8 cellular contexts compared by ENCODE assay signal in genomic region chr18:12307871-12308385, GRCh38. TPM values are rescaled to one million over a fixed set of nuclear protein-coding genes. Genes with fewer than 3 reads are reported as not detected.
A peak's percentile ranks its signal among the peaks of the same experiment; 100 is the strongest.
DNase-seq lines count a peak whose midpoint lies in the region; ATAC-seq and TF ChIP-seq lines count a peak whose summit lies in the region.

TUBB6 (plus strand) TSS chr18:12308241; CDS start chr18:12308293, 52 bp downstream.

- H3K36me3 Mint-ChIP-seq in activated T-helper 17 cell treated with anti-CD3 and anti-CD28 coated beads, Interleukin-2, amount 50 U/mL, for 72 hours (ENCODE audit: low read depth) = peaks cover 16% of the 10 kb centered on the region

- H3K27me3 ChIP-seq in HCT116 (ENCODE audit: insufficient read depth, low read length) (no peaks in the 10 kb centered on the region), ovary (no peaks in the 10 kb centered on the region)

- H3K4me3 ChIP-seq in HCT116 (replicated peaks in 1 of 2; ENCODE audit: low read depth in 1 of 2, low read length in 2 of 2) (peak within 1 kb of the TSS; percentile 73 to 91), ovary (peak within 1 kb of the TSS; percentile 90)

- DNase-seq in activated CD8-positive, alpha-beta memory T cell treated with anti-CD3 and anti-CD28 coated beads, Interleukin-2, amount 50 U/mL, for 4 hours = no peak
- DNase-seq in HCT116 (ENCODE audit: low read depth, low spot score) (no peak), NCI-H146 (lab: John Stamatoyannopoulos, UW) (peak; percentile 73), glomerular visceral epithelial cell (ENCODE audit: extremely low spot score) (peak; percentile 87), ovary (peak; percentile 70 to 85 (median 77))
- DNase-seq in activated effector memory CD4-positive, alpha-beta T cell treated with Interleukin-2 at 50 U/mL for 16 hours = no peak

- H3K4me1 ChIP-seq in HCT116 (ENCODE audit: control insufficient read depth in 1 of 2, insufficient read depth in 2 of 2, low read length in 2 of 2) (peaks cover 13 to 19% of the 10 kb centered on the region in 2 experiments), ovary (ENCODE audit: insufficient read depth) (peaks cover 1% of the 10 kb centered on the region)

- intact Hi-C loops in HCT116 (cut with micrococcal nuclease) (no loop called here), ovary (cut with DNase I) (loop anchor here in 1 of 4 donors (2.0 kb wide), 1 partner anchor 29 kb away; no protein-coding TSS in a partner anchor)

- H2AFZ ChIP-seq in HCT116 (ENCODE audit: low read depth, low read length, poor library complexity, severe bottlenecking) = no peak within 1 kb of the TSS

- peaks cover 5% of the 10 kb centered on the region for H3K9me3 Mint-ChIP-seq in activated T-helper 17 cell treated with anti-CD3 and anti-CD28 coated beads, Interleukin-2, amount 50 U/mL, for 72 hours

- POLR2A ChIA-PET in activated CD8-positive, alpha-beta memory T cell treated with anti-CD3 and anti-CD28 coated beads for 36 hours (lab: Charles Lee) = no interaction called here
- POLR2A ChIA-PET in HCT116 (lab: Charles Lee) = interaction anchor here (1.0 to 1.9 kb wide), 3 partner anchors 12 to 69 kb away, joined by 3 to 4 read pairs (median 3); partner anchors contain the start of gene AFG3L2

- H3K9ac ChIP-seq in HCT116 (ENCODE audit: low read length) = peak within 1 kb of the TSS; percentile 92

- TF ChIP-seq EP300 in ovary (IDR thresholded peaks at IDR 0.05) = no peak

- no peaks in the 10 kb centered on the region for H3K9me2 ChIP-seq in HCT116 (ENCODE audit: insufficient read depth)

- no TSS peak for BruUV-seq in HCT116 (replicated peaks; lab: Mats Ljungman, UMichigan)

- H3K36me3 ChIP-seq in HCT116 (ENCODE audit: control insufficient read depth in 1 of 2, insufficient read depth in 2 of 2, low read length in 2 of 2) = peaks cover 11 to 29% of the 10 kb centered on the region in 2 experiments
- H3K36me3 ChIP-seq in ovary = no peaks in the 10 kb centered on the region

- H3K27me3 Mint-ChIP-seq in activated T-helper 17 cell treated with anti-CD3 and anti-CD28 coated beads, Interleukin-2, amount 50 U/mL, for 72 hours = peaks cover 42% of the 10 kb centered on the region

- peak; percentile 73 for TF ChIP-seq POLR2A in HCT116 (IDR thresholded peaks at IDR 0.05; ENCODE audit: borderline replicate concordance, extremely low read depth, insufficient read depth, insufficient read length)
- no peak for TF ChIP-seq POLR2A in ovary (IDR thresholded peaks at IDR 0.05)

- H3K27ac Mint-ChIP-seq in activated T-helper 17 cell treated with anti-CD3 and anti-CD28 coated beads, Interleukin-2, amount 50 U/mL, for 72 hours = no peak within 1 kb of the TSS

- H4K20me1 ChIP-seq in HCT116 (ENCODE audit: insufficient read depth) = no peaks in the 10 kb centered on the region; the same call in 1 of the 2 replicates

- H3K4me2 ChIP-seq in HCT116 (ENCODE audit: low read length) = peak within 1 kb of the TSS; percentile 90

- WGBS in ovary, 3 donors = 0% methylated on average over 8 to 75 of the region's 76 CpGs

- no peaks in the 10 kb centered on the region for H3K4me1 Mint-ChIP-seq in activated T-helper 17 cell treated with anti-CD3 and anti-CD28 coated beads, Interleukin-2, amount 50 U/mL, for 72 hours

- no peak for TF ChIP-seq CTCF in HCT116 (IDR thresholded peaks at IDR 0.05 in 2 of 3, conservative IDR thresholded peaks at IDR 0.05 in 1 of 3; ENCODE audit: borderline replicate concordance in 1 of 3, insufficient read depth in 1 of 3, low read depth in 2 of 3, low read length in 2 of 3)
- TF ChIP-seq CTCF in ovary (IDR thresholded peaks at IDR 0.05) = no peak

- H3K9me3 ChIP-seq in HCT116 (ENCODE audit: control insufficient read depth in 1 of 2, insufficient read depth in 1 of 2, low read depth in 1 of 2, low read length in 2 of 2) (peaks cover 0 to 5% of the 10 kb centered on the region in 2 experiments; a peak in 1 of 4 replicates), ovary (no peaks in the 10 kb centered on the region)

- H3K27ac ChIP-seq in HCT116 (ENCODE audit: low read depth, low read length) (peak within 1 kb of the TSS; percentile 94), ovary (peak within 1 kb of the TSS; percentile 94 to 100)

- no peak for TF ChIP-seq RAD21 in HCT116 (IDR thresholded peaks at IDR 0.05; ENCODE audit: low read depth)

- peak within 1 kb of the TSS; percentile 72 for H3K4me3 Mint-ChIP-seq in activated T-helper 17 cell treated with anti-CD3 and anti-CD28 coated beads, Interleukin-2, amount 50 U/mL, for 72 hours

- CTCF ChIA-PET in activated CD8-positive, alpha-beta memory T cell treated with anti-CD3 and anti-CD28 coated beads for 36 hours (lab: Charles Lee) = no interaction called here
- CTCF ChIA-PET in HCT116 (lab: Charles Lee) = no interaction called here

- peak; percentile 86 for ATAC-seq in HCT116
- ATAC-seq in activated T-helper 17 cell treated with anti-CD3 and anti-CD28 coated beads, Interleukin-2, amount 50 U/mL, for 72 hours (replicated peaks) = peak; percentile 76

- peaks cover 40% of the 10 kb centered on the region for H3K79me2 ChIP-seq in HCT116 (ENCODE audit: insufficient read depth, low read length)

- RAD21 ChIA-PET in HCT116 (lab: Charles Lee; ENCODE audit: low non-redundant PET in 1 of 2, low total read pairs in 2 of 2, uncharacterized antibody in 2 of 2, unreplicated experiment in 2 of 2) = no interaction called here

TF ChIP-seq in HCT116, 20 proteins besides CTCF, POLR2A, EP300 and RAD21:
- TF ChIP-seq ZNF274 (IDR thresholded peaks at IDR 0.05; ENCODE audit: low read depth, low read length) (no peak), YY1 (IDR thresholded peaks at IDR 0.05; ENCODE audit: extremely low read depth, insufficient replicate concordance, low read depth, low read length) (peak; percentile 16), ZFX (IDR thresholded peaks at IDR 0.05) (peak; percentile 68), ZBTB33 (IDR thresholded peaks at IDR 0.05; ENCODE audit: extremely low read depth, insufficient replicate concordance, low read length) (no peak), POLR2AphosphoS5 (IDR thresholded peaks at IDR 0.05; ENCODE audit: low read depth, low read length) (peak; percentile 85), SIN3A (IDR thresholded peaks at IDR 0.05; ENCODE audit: low read depth) (no peak), EGR1 (IDR thresholded peaks at IDR 0.05; ENCODE audit: low read depth) (peak; percentile 63)
TF ChIP-seq in HCT116: peak in this region for 4.

RNA-seq across cellular contexts. Expression of gene TUBB6, which starts in this region (rescaled TPM):
- total RNA-seq in activated CD8-positive, alpha-beta memory T cell treated with anti-CD3 and anti-CD28 coated beads for 36 hours = 10 to 100 TPM; 12.6 to 12.9 TPM
- total RNA-seq in HCT116 (2021; ENCODE audit: unreplicated experiment) = 87.4 TPM
- polyA plus RNA-seq in HCT116 (2012) = 153 and 183 TPM in 2 replicates
- total RNA-seq in activated T-helper 17 cell treated with anti-CD3 and anti-CD28 coated beads, Interleukin-2, amount 50 U/mL, for 72 hours = 10 to 100 TPM in 1 of 2 donors, 1 to 10 TPM in 1; 6.9 to 20.4 TPM
- total RNA-seq in ovary = 100 to 1,000 TPM in 6 of 7 donors, 10 to 100 TPM in 1; 85.6 to 155 (median 139) TPM
- 10 to 100 TPM; 77.3 to 95.5 TPM for polyA plus RNA-seq in ovary

Comparison
In these comparisons a context has a peak if more than half of its experiments do, and no peak if none do; other contexts are left out.
1. DNase-seq: peak in NCI-H146 (single experiment), glomerular visceral epithelial cell (single experiment) and ovary (5 of 5); none in activated CD8-positive, alpha-beta memory T cell treated with anti-CD3 and anti-CD28 coated beads, Interleukin-2, amount 50 U/mL, for 4 hours (single experiment), HCT116 (single experiment) and activated effector memory CD4-positive, alpha-beta T cell treated with Interleukin-2 at 50 U/mL for 16 hours (single experiment).